In genomic region chr20:61908057-61909026, GRCh38 we compare ENCODE assay signal across 22 cellular contexts.
"Had no signal": no experiment of that assay in that cellular context is flagged by ENCODE, and none has a peak within 500 bp of the region (broad histone marks: within the 10 kb centered on the region; RNA-seq: fewer than 3 reads in every experiment).

No MANE protein-coding gene starts in this region.

- DNase-seq: cortex of kidney; dorsolateral prefrontal cortex; effector memory CD4-positive, alpha-beta T cell; immature natural killer cell; left colon; mammary epithelial cell; naive thymus-derived CD4-positive, alpha-beta T cell; nephron progenitor cell; retina; sigmoid colon; stimulated activated CD4-positive, alpha-beta T cell treated with anti-CD3 and anti-CD28 coated beads, Interleukin-12 subunit alpha, Interleukin-12 subunit beta, amount 100 ng/mL, for 4 hours; stimulated activated CD8-positive, alpha-beta memory T cell treated with anti-CD3 and anti-CD28 coated beads, Interleukin-4, amount 100 ng/mL, for 48 hours; stimulated activated naive CD8-positive, alpha-beta T cell treated with anti-CD3 and anti-CD28 coated beads, Interleukin-15, Interleukin-2, amounts not matched to agents 100 U/mL and 50 U/mL, for 24 hours; thyroid gland had no signal

- H3K27me3 ChIP-seq: dorsolateral prefrontal cortex, neutrophil, thyroid gland had no signal

- FAIRE-seq: endometrium, frontal cortex, keratinocyte had no signal

- H3K27ac ChIP-seq: dorsolateral prefrontal cortex, neutrophil, psoas muscle, sigmoid colon, skin epidermis, suprapubic skin, thyroid gland had no signal

- H3K9me3 ChIP-seq: neutrophil, psoas muscle, sigmoid colon, suprapubic skin, thyroid gland had no signal

- H3K4me3 ChIP-seq: dorsolateral prefrontal cortex, psoas muscle, sigmoid colon, skin epidermis, suprapubic skin, thyroid gland had no signal

- H3K36me3 ChIP-seq: neutrophil, sigmoid colon, suprapubic skin, thyroid gland had no signal

- ATAC-seq: esophagus mucosa; left colon; naive thymus-derived CD4-positive, alpha-beta T cell; psoas muscle; stimulated activated naive CD8-positive, alpha-beta T cell treated with anti-CD3 and anti-CD28 coated beads, Interleukin-15, Interleukin-2, amounts not matched to agents 100 U/mL and 50 U/mL, for 24 hours had no signal

- H3K4me1 ChIP-seq: psoas muscle, sigmoid colon, suprapubic skin, thyroid gland had no signal
